ENCODE assay signal across 12 cellular contexts in genomic region chr3:171269557-171269956, GRCh38.
DNase-seq lines count a peak whose midpoint lies in the region; ATAC-seq, FAIRE-seq and TF ChIP-seq lines count a peak whose summit lies in the region.
"Had no signal": no experiment of that assay in that cellular context is flagged by ENCODE, and none has a peak within 500 bp of the region (broad histone marks: within the 10 kb centered on the region; RNA-seq: fewer than 3 reads in every experiment).

No MANE protein-coding gene starts in this region.

- H3K27me3 ChIP-seq in CD8-positive, alpha-beta memory T cell (ENCODE audit: insufficient read depth, low read length, poor library complexity, severe bottlenecking): no peaks in the 10 kb centered on the region
- H3K27me3 ChIP-seq in astrocyte (ENCODE audit: insufficient read depth, low read length): no peaks in the 10 kb centered on the region
- H3K27me3 ChIP-seq: sigmoid colon had no signal

- H3K9me3 Mint-ChIP-seq in CD8-positive, alpha-beta memory T cell: peaks cover 0 to 3% (median 0%) of the 10 kb centered on the region in 5 donors
- H3K9me3 Mint-ChIP-seq in astrocyte (ENCODE audit: unreplicated experiment): no peaks in the 10 kb centered on the region
- H3K9me3 Mint-ChIP-seq: dendritic cell treated with granulocyte-macrophage colony-stimulating factor and Interleukin-4, amounts not matched to agents 40 ng/mL and 50 ng/mL, for 4 days had no signal

- no peaks in the 10 kb centered on the region for H3K36me3 ChIP-seq in CD8-positive, alpha-beta memory T cell (ENCODE audit: insufficient read depth, low read length)
- no peaks in the 10 kb centered on the region for H3K36me3 ChIP-seq in astrocyte (ENCODE audit: insufficient read depth, low read length)
- H3K36me3 ChIP-seq: sigmoid colon had no signal

- peak overlapping the region in 7 of 8 donors; percentile 2 to 74 (median 44) for H3K27ac Mint-ChIP-seq in CD8-positive, alpha-beta memory T cell
- H3K27ac Mint-ChIP-seq in astrocyte (ENCODE audit: unreplicated experiment): no peak overlapping the region
- H3K27ac Mint-ChIP-seq: dendritic cell treated with granulocyte-macrophage colony-stimulating factor and Interleukin-4, amounts not matched to agents 40 ng/mL and 50 ng/mL, for 4 days had no signal

- ATAC-seq in GM19452 (IDR thresholded peaks at IDR 0.05; ENCODE audit: unreplicated experiment) (peak; percentile 45), HG03378 (IDR thresholded peaks at IDR 0.05; ENCODE audit: unreplicated experiment) (peak; percentile 44), GM21825 (IDR thresholded peaks at IDR 0.05; ENCODE audit: unreplicated experiment) (no peak)

- TF ChIP-seq CTCF in astrocyte (IDR thresholded peaks at IDR 0.05; ENCODE audit: insufficient read depth, low read depth, low read length): no peak

- DNase-seq in CD8-positive, alpha-beta memory T cell: no peak
- no peak for DNase-seq in astrocyte (ENCODE audit: low read depth)
- no peak for DNase-seq in HCEC 1CT
- DNase-seq in NCI-H1694 (lab: John Stamatoyannopoulos, UW): no peak
- no peak for DNase-seq in NCI-H226
- DNase-seq: glutamatergic neuron, mesendoderm, sigmoid colon had no signal

- FAIRE-seq in astrocyte (lab: Jason Lieb, UNC): no peak

- H3K4me3 Mint-ChIP-seq in CD8-positive, alpha-beta memory T cell: peak overlapping the region; percentile 5 to 81 (median 61)
- H3K4me3 Mint-ChIP-seq in astrocyte (ENCODE audit: unreplicated experiment): no peak overlapping the region
- H3K4me3 Mint-ChIP-seq: dendritic cell treated with granulocyte-macrophage colony-stimulating factor and Interleukin-4, amounts not matched to agents 40 ng/mL and 50 ng/mL, for 4 days had no signal

- H3K4me1 ChIP-seq in CD8-positive, alpha-beta memory T cell (ENCODE audit: insufficient read depth, low read length): peaks cover 66% of the 10 kb centered on the region
- no peaks in the 10 kb centered on the region for H3K4me1 ChIP-seq in astrocyte (ENCODE audit: insufficient read depth, low read length)

- no peak overlapping the region for H3K4me3 ChIP-seq in CD8-positive, alpha-beta memory T cell (ENCODE audit: low read length)
- peak overlapping the region; percentile 7 for H3K4me3 ChIP-seq in astrocyte (ENCODE audit: insufficient read depth, low read depth, low read length)
- H3K4me3 ChIP-seq: sigmoid colon had no signal

- H3K36me3 Mint-ChIP-seq in CD8-positive, alpha-beta memory T cell: peaks cover under 1 to 4% (median 1%) of the 10 kb centered on the region in 3 donors
- peaks cover 9% of the 10 kb centered on the region for H3K36me3 Mint-ChIP-seq in astrocyte (ENCODE audit: low read depth, unreplicated experiment)

- H3K4me1 Mint-ChIP-seq in CD8-positive, alpha-beta memory T cell: peaks cover 68 to 95% (median 93%) of the 10 kb centered on the region in 3 donors
- H3K4me1 Mint-ChIP-seq in astrocyte (ENCODE audit: low read depth, unreplicated experiment): peaks cover 41% of the 10 kb centered on the region

- peaks cover 0 to 1% of the 10 kb centered on the region in 2 donors for H3K27me3 Mint-ChIP-seq in CD8-positive, alpha-beta memory T cell
- no peaks in the 10 kb centered on the region for H3K27me3 Mint-ChIP-seq in astrocyte (ENCODE audit: low read depth, unreplicated experiment)
- H3K27me3 Mint-ChIP-seq: dendritic cell treated with granulocyte-macrophage colony-stimulating factor and Interleukin-4, amounts not matched to agents 40 ng/mL and 50 ng/mL, for 4 days had no signal

- POLR2A ChIA-PET in CD8-positive, alpha-beta memory T cell (lab: Charles Lee): interaction anchor here (0.9 kb wide), 1 partner anchor 191 kb away, joined by 3 read pairs; the partner anchor contains the start of gene TNIK

- no peaks in the 10 kb centered on the region for H3K9me3 ChIP-seq in CD8-positive, alpha-beta memory T cell (ENCODE audit: low read length)
- no peaks in the 10 kb centered on the region for H3K9me3 ChIP-seq in astrocyte (ENCODE audit: insufficient read depth, low read depth, low read length)
- H3K9me3 ChIP-seq: sigmoid colon had no signal

- H3K4me2 ChIP-seq in astrocyte (ENCODE audit: low read length): peak overlapping the region; percentile 27

- H4K20me1 ChIP-seq in astrocyte (ENCODE audit: insufficient read depth, low read length): no peaks in the 10 kb centered on the region

- no peak overlapping the region for H3K27ac ChIP-seq in CD8-positive, alpha-beta memory T cell (ENCODE audit: low read depth, low read length)
- H3K27ac ChIP-seq in astrocyte (ENCODE audit: low read depth, low read length): no peak overlapping the region
- H3K27ac ChIP-seq: sigmoid colon had no signal

- H3K79me2 ChIP-seq in astrocyte (ENCODE audit: insufficient read depth, low read length): no peaks in the 10 kb centered on the region

- CTCF ChIA-PET in CD8-positive, alpha-beta memory T cell (lab: Charles Lee): interaction anchor here (0.9 to 1.6 kb wide), 2 partner anchors 9 to 41 kb away, joined by 3 to 4 read pairs; no protein-coding TSS in a partner anchor

- H3K9ac ChIP-seq in astrocyte (ENCODE audit: low read length): no peak overlapping the region

- H2AFZ ChIP-seq in astrocyte (ENCODE audit: low read depth, low read length): no peak overlapping the region
